In the genomic region with DNA sequence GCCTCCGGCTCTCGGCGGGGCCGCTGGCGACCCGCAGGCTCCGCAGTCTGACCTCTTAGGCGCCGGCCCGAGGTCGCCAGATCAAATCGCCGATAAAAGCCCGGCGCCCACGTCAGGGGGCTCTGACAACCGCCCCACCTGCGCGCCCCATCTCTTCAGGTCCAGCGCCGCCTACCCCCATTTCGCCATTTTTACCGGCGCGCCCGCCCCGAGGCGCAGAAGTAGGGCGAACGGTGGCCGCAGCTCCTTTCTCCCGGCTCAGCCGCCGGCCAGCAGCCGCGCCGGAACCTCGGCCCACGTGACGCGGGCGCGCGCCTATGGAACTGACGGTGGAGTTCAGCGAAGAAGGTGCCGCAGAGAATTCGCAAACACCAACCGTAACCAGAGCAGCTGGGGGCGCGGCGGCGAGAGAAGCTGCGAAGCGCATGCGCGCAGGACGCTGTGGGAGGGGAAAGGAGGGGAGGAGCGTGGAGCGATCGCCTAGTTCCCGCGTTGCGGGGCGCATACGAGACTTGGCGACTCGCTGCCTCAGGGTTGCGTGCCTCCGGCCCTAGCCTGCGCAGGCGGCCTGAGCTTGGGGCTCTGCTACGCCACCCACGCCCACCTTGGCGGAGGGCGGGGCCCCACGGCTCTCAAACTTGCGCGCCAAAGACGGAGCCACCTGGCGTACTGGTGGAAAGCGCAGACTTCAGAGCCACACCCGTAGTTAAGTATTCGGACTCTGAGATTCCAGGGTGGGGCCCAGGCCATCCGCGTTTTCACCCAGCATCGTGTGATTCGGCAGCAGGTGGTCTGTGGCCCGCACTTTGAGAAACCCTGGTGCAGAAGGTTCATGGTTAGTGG, we compare ENCODE assay signal across 1 cellular context.
TF ChIP-seq lines count a peak whose summit lies in the region.

A gene with protein sequence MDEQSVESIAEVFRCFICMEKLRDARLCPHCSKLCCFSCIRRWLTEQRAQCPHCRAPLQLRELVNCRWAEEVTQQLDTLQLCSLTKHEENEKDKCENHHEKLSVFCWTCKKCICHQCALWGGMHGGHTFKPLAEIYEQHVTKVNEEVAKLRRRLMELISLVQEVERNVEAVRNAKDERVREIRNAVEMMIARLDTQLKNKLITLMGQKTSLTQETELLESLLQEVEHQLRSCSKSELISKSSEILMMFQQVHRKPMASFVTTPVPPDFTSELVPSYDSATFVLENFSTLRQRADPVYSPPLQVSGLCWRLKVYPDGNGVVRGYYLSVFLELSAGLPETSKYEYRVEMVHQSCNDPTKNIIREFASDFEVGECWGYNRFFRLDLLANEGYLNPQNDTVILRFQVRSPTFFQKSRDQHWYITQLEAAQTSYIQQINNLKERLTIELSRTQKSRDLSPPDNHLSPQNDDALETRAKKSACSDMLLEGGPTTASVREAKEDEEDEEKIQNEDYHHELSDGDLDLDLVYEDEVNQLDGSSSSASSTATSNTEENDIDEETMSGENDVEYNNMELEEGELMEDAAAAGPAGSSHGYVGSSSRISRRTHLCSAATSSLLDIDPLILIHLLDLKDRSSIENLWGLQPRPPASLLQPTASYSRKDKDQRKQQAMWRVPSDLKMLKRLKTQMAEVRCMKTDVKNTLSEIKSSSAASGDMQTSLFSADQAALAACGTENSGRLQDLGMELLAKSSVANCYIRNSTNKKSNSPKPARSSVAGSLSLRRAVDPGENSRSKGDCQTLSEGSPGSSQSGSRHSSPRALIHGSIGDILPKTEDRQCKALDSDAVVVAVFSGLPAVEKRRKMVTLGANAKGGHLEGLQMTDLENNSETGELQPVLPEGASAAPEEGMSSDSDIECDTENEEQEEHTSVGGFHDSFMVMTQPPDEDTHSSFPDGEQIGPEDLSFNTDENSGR (minus strand): TSS at position 418 of the 843 bp plus-strand sequence. CDS start 419 bp downstream, outside the sequence.

TF ChIP-seq in HepG2, 621 proteins besides CTCF, POLR2A, EP300 and RAD21 (continued from another document and continues in another):
- TF ChIP-seq, protein P1, sequence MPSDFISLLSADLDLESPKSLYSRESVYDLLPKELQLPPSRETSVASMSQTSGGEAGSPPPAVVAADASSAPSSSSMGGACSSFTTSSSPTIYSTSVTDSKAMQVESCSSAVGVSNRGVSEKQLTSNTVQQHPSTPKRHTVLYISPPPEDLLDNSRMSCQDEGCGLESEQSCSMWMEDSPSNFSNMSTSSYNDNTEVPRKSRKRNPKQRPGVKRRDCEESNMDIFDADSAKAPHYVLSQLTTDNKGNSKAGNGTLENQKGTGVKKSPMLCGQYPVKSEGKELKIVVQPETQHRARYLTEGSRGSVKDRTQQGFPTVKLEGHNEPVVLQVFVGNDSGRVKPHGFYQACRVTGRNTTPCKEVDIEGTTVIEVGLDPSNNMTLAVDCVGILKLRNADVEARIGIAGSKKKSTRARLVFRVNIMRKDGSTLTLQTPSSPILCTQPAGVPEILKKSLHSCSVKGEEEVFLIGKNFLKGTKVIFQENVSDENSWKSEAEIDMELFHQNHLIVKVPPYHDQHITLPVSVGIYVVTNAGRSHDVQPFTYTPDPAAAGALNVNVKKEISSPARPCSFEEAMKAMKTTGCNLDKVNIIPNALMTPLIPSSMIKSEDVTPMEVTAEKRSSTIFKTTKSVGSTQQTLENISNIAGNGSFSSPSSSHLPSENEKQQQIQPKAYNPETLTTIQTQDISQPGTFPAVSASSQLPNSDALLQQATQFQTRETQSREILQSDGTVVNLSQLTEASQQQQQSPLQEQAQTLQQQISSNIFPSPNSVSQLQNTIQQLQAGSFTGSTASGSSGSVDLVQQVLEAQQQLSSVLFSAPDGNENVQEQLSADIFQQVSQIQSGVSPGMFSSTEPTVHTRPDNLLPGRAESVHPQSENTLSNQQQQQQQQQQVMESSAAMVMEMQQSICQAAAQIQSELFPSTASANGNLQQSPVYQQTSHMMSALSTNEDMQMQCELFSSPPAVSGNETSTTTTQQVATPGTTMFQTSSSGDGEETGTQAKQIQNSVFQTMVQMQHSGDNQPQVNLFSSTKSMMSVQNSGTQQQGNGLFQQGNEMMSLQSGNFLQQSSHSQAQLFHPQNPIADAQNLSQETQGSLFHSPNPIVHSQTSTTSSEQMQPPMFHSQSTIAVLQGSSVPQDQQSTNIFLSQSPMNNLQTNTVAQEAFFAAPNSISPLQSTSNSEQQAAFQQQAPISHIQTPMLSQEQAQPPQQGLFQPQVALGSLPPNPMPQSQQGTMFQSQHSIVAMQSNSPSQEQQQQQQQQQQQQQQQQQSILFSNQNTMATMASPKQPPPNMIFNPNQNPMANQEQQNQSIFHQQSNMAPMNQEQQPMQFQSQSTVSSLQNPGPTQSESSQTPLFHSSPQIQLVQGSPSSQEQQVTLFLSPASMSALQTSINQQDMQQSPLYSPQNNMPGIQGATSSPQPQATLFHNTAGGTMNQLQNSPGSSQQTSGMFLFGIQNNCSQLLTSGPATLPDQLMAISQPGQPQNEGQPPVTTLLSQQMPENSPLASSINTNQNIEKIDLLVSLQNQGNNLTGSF (CRISPR knock-in tag; IDR thresholded peaks at IDR 0.05) = peak; percentile 77; the same call in 1 of the 2 replicates
- peak; percentile 83 for TF ChIP-seq ZNF563 (CRISPR knock-in tag; IDR thresholded peaks at IDR 0.05)
- TF ChIP-seq ZNF121 (CRISPR knock-in tag; IDR thresholded peaks at IDR 0.05) = no peak
- TF ChIP-seq SKIL (CRISPR knock-in tag; IDR thresholded peaks at IDR 0.05; ENCODE audit: borderline replicate concordance) = no peak
- no peak for TF ChIP-seq CEBPB (IDR thresholded peaks at IDR 0.05; ENCODE audit: borderline replicate concordance, low read depth, low read length)
- peak; percentile 59 for TF ChIP-seq NFYC (CRISPR knock-in tag; IDR thresholded peaks at IDR 0.05)
- TF ChIP-seq ZFP90 (CRISPR knock-in tag; IDR thresholded peaks at IDR 0.05; ENCODE audit: borderline replicate concordance) = peak; percentile 92; the same call in 1 of the 2 replicates
- no peak for TF ChIP-seq ZNF879 (CRISPR knock-in tag; IDR thresholded peaks at IDR 0.05)
- peak; percentile 95 for TF ChIP-seq ZNF547 (CRISPR knock-in tag; IDR thresholded peaks at IDR 0.05)
- TF ChIP-seq MEIS1 (CRISPR knock-in tag; IDR thresholded peaks at IDR 0.05; ENCODE audit: borderline replicate concordance) = no peak
- no peak for TF ChIP-seq MAFK (conservative IDR thresholded peaks at IDR 0.05 in 1 of 2, IDR thresholded peaks at IDR 0.05 in 1 of 2; ENCODE audit: low read length in 2 of 2)
- no peak for TF ChIP-seq PRPF4 (IDR thresholded peaks at IDR 0.05; ENCODE audit: low read depth, low read length, poor library complexity, severe bottlenecking)
- TF ChIP-seq LBX2 (CRISPR knock-in tag; IDR thresholded peaks at IDR 0.05; ENCODE audit: borderline replicate concordance) = no peak
- TF ChIP-seq ZSCAN29 (CRISPR knock-in tag; conservative IDR thresholded peaks at IDR 0.05) = peak; percentile 84; the same call in 1 of the 2 replicates
- no peak for TF ChIP-seq NCOA5 (CRISPR knock-in tag; IDR thresholded peaks at IDR 0.05)
- TF ChIP-seq ZBTB7A (CRISPR knock-in tag; IDR thresholded peaks at IDR 0.05) = peak; percentile 59; the same call in 1 of the 2 replicates
- peak; percentile 37; the same call in 1 of the 2 replicates for TF ChIP-seq RFX5 (IDR thresholded peaks at IDR 0.05; ENCODE audit: low read depth, low read length)
- TF ChIP-seq GATAD1 (CRISPR knock-in tag; IDR thresholded peaks at IDR 0.05) = peak; percentile 82
- no peak for TF ChIP-seq ZNF530 (CRISPR knock-in tag; IDR thresholded peaks at IDR 0.05; ENCODE audit: low read depth)
- no peak for TF ChIP-seq FOXP1 (IDR thresholded peaks at IDR 0.05)
- 0 out of 2 replicates have a peak, but pooled peaks have one; percentile 7 for TF ChIP-seq FOXP1 (CRISPR knock-in tag; IDR thresholded peaks at IDR 0.05)
- no peak; the same call in 1 of the 2 replicates for TF ChIP-seq RCOR2 (CRISPR knock-in tag; IDR thresholded peaks at IDR 0.05)
- peak; percentile 47; the same call in 1 of the 2 replicates for TF ChIP-seq FOXO1 (CRISPR knock-in tag; IDR thresholded peaks at IDR 0.05)
- TF ChIP-seq ZNF17 (CRISPR knock-in tag; IDR thresholded peaks at IDR 0.05) = no peak
- no peak for TF ChIP-seq POLR2AphosphoS2 (IDR thresholded peaks at IDR 0.05; ENCODE audit: low read depth, low read length)
- no peak for TF ChIP-seq ZNF839 (CRISPR knock-in tag; IDR thresholded peaks at IDR 0.05; ENCODE audit: borderline replicate concordance)
- TF ChIP-seq NCOR1 (IDR thresholded peaks at IDR 0.05; ENCODE audit: borderline replicate concordance, low read length) = peak; percentile 5; the same call in 1 of the 2 replicates
- peak in 1 of 2 experiments; percentile 75; a peak in 2 of 4 replicates for TF ChIP-seq ATF4 (CRISPR knock-in tag; IDR thresholded peaks at IDR 0.05)
- TF ChIP-seq ZNF777 (CRISPR knock-in tag; IDR thresholded peaks at IDR 0.05) = peak; percentile 39; the same call in 1 of the 2 replicates
- TF ChIP-seq TSC22D2 (CRISPR knock-in tag; IDR thresholded peaks at IDR 0.05; ENCODE audit: borderline replicate concordance) = no peak; the same call in 1 of the 2 replicates
- TF ChIP-seq PCBP1 (IDR thresholded peaks at IDR 0.05; ENCODE audit: borderline replicate concordance, low read depth, low read length) = peak; percentile 86; the same call in 1 of the 2 replicates
- TF ChIP-seq ZNF788 (CRISPR knock-in tag; IDR thresholded peaks at IDR 0.05; ENCODE audit: borderline replicate concordance) = peak; percentile 96
- peak; percentile 37; the same call in 1 of the 2 replicates for TF ChIP-seq ELF3 (CRISPR knock-in tag; IDR thresholded peaks at IDR 0.05)
- no peak for TF ChIP-seq CHCHD3 (CRISPR knock-in tag; IDR thresholded peaks at IDR 0.05)
- TF ChIP-seq CBX1 (IDR thresholded peaks at IDR 0.05; ENCODE audit: low read depth) = no peak
- peak; percentile 87 for TF ChIP-seq MEIS2 (CRISPR knock-in tag; IDR thresholded peaks at IDR 0.05)
- no peak for TF ChIP-seq ZFP62 (CRISPR knock-in tag; IDR thresholded peaks at IDR 0.05)
- TF ChIP-seq ZNF224 (CRISPR knock-in tag; IDR thresholded peaks at IDR 0.05) = peak; percentile 96
- no peak for TF ChIP-seq ZBTB7B (CRISPR knock-in tag; IDR thresholded peaks at IDR 0.05)
- peak; percentile 94; the same call in 1 of the 2 replicates for TF ChIP-seq ZNF784 (CRISPR knock-in tag; IDR thresholded peaks at IDR 0.05; ENCODE audit: borderline replicate concordance)
- peak; percentile 95 for TF ChIP-seq ZNF878 (CRISPR knock-in tag; IDR thresholded peaks at IDR 0.05)
- no peak for TF ChIP-seq CHD4 (IDR thresholded peaks at IDR 0.05; ENCODE audit: borderline replicate concordance, low read length)
- peak; percentile 90; the same call in 1 of the 2 replicates for TF ChIP-seq ZBTB20 (CRISPR knock-in tag; IDR thresholded peaks at IDR 0.05; ENCODE audit: borderline replicate concordance, low read depth)
- TF ChIP-seq RXRA (CRISPR knock-in tag; IDR thresholded peaks at IDR 0.05) = peak; percentile 36
- TF ChIP-seq SP5 (CRISPR knock-in tag; IDR thresholded peaks at IDR 0.05; ENCODE audit: borderline replicate concordance, low read depth) = peak; percentile 82
- TF ChIP-seq BCL6 (CRISPR knock-in tag; IDR thresholded peaks at IDR 0.05) = peak; percentile 45
- TF ChIP-seq HDAC6 (IDR thresholded peaks at IDR 0.05; ENCODE audit: low read depth, low read length) = no peak
- no peak; the same call in 1 of the 2 replicates for TF ChIP-seq NCOA1 (CRISPR knock-in tag; IDR thresholded peaks at IDR 0.05)
- no peak for TF ChIP-seq SRF (IDR thresholded peaks at IDR 0.05; ENCODE audit: low read depth, low read length)
- no peak; the same call in 1 of the 2 replicates for TF ChIP-seq ZZZ3 (CRISPR knock-in tag; IDR thresholded peaks at IDR 0.05; ENCODE audit: borderline replicate concordance)
- no peak for TF ChIP-seq FLYWCH1 (CRISPR knock-in tag; IDR thresholded peaks at IDR 0.05)
- no peak for TF ChIP-seq SYNCRIP (IDR thresholded peaks at IDR 0.05; ENCODE audit: insufficient read depth, low read depth, low read length)
- peak; percentile 74; the same call in 1 of the 2 replicates for TF ChIP-seq ZNF761 (CRISPR knock-in tag; conservative IDR thresholded peaks at IDR 0.05)
- no peak for TF ChIP-seq ZNF333 (CRISPR knock-in tag; IDR thresholded peaks at IDR 0.05; ENCODE audit: borderline replicate concordance)
- TF ChIP-seq ZNF619 (CRISPR knock-in tag; IDR thresholded peaks at IDR 0.05) = peak; percentile 99; the same call in 1 of the 2 replicates
- no peak; the same call in 1 of the 2 replicates for TF ChIP-seq ELF1 (CRISPR knock-in tag; IDR thresholded peaks at IDR 0.05)
- peak; percentile 96 for TF ChIP-seq POGZ (CRISPR knock-in tag; IDR thresholded peaks at IDR 0.05)
- peak; percentile 97 for TF ChIP-seq ARNTL (CRISPR knock-in tag; IDR thresholded peaks at IDR 0.05)
- peak; percentile 88 for TF ChIP-seq ZNF343 (CRISPR knock-in tag; IDR thresholded peaks at IDR 0.05)
- peak; percentile 95 for TF ChIP-seq RBM39 (IDR thresholded peaks at IDR 0.05; ENCODE audit: low read depth, low read length, poor library complexity, severe bottlenecking)
